8 cellular contexts compared by ENCODE assay signal in genomic region chr1:36401602-36402517, GRCh38. TPM values are rescaled to one million over a fixed set of nuclear protein-coding genes. Genes with fewer than 3 reads are reported as not detected.
DNase-seq lines count a peak whose midpoint lies in the region; ATAC-seq and TF ChIP-seq lines count a peak whose summit lies in the region.

No MANE protein-coding gene starts in this region.

- peak overlapping the region in 4 of 5 donors; percentile 0 to 56 (median 37) for H3K9ac ChIP-seq in subcutaneous abdominal adipose tissue (ENCODE audit: low read length in 5 of 5)

- H3K4me3 ChIP-seq in adrenal gland: peak overlapping the region in 1 of 4 donors; percentile 17
- H3K4me3 ChIP-seq in subcutaneous abdominal adipose tissue (ENCODE audit: low read depth in 1 of 5, low read length in 5 of 5): peak overlapping the region; percentile 50 to 64 (median 64)

- H3K27me3 ChIP-seq in adrenal gland: no peaks in the 10 kb centered on the region
- no peaks in the 10 kb centered on the region for H3K27me3 ChIP-seq in subcutaneous abdominal adipose tissue (ENCODE audit: control insufficient read depth in 5 of 5, insufficient read depth in 4 of 5, low read length in 5 of 5)

- H3K27ac ChIP-seq in adrenal gland (peak overlapping the region in 3 of 5 donors; percentile 48 to 87 (median 57)), subcutaneous abdominal adipose tissue (ENCODE audit: low read depth, low read length) (peak overlapping the region; percentile 30)

- CTCF ChIA-PET in activated CD8-positive, alpha-beta memory T cell treated with anti-CD3 and anti-CD28 coated beads, Interleukin-2, amount 10 ng/mL, durations not matched to agents 7 days and 5 days (lab: Charles Lee): interaction anchor here (1.4 to 2.4 kb wide), 3 partner anchors 10 to 252 kb away, joined by 4 to 11 read pairs (median 6); partner anchors contain the start of gene TRAPPC3

- H3K4me1 ChIP-seq in adrenal gland (replicated peaks in 1 of 2) (peaks cover 3 to 4% of the 10 kb centered on the region in 2 donors), subcutaneous abdominal adipose tissue (ENCODE audit: control insufficient read depth in 5 of 5, insufficient read depth in 5 of 5, low read length in 5 of 5) (peaks cover 0 to 27% (median 21%) of the 10 kb centered on the region in 5 donors)

- H3K4me1 Mint-ChIP-seq in activated CD8-positive, alpha-beta memory T cell treated with anti-CD3 and anti-CD28 coated beads, Interleukin-2, amount 10 ng/mL, durations not matched to agents 7 days and 5 days: peaks cover 35% of the 10 kb centered on the region

- 85 to 92% (median 89%) methylated on average over 4 to 12 of the region's 12 CpGs for WGBS in adrenal gland, 4 donors

- no peak for DNase-seq in activated CD8-positive, alpha-beta memory T cell treated with anti-CD3 and anti-CD28 coated beads, Interleukin-2, amount 10 ng/mL, durations not matched to agents 7 days and 5 days
- DNase-seq in activated CD8-positive, alpha-beta memory T cell treated with anti-CD3 and anti-CD28 coated beads, Interleukin-2, amount 50 U/mL, for 4 hours: no peak
- DNase-seq in adrenal gland: no peak
- peak; percentile 36 for DNase-seq in iPS-NIHi7 (ENCODE audit: extremely low spot score)
- no peak for DNase-seq in D341Med (ENCODE audit: low spot score)
- no peak for DNase-seq in DMS114 treated with DMSO at 0.1 percent for 48 hours (lab: John Stamatoyannopoulos, UW; ENCODE audit: unreplicated experiment)

- no peaks in the 10 kb centered on the region for H3K9me3 ChIP-seq in adrenal gland (replicated peaks in 1 of 3)
- H3K9me3 ChIP-seq in subcutaneous abdominal adipose tissue (ENCODE audit: control insufficient read depth in 5 of 5, low read length in 5 of 5): peaks cover 0 to 2% (median 0%) of the 10 kb centered on the region in 5 donors

- ATAC-seq in activated CD8-positive, alpha-beta memory T cell treated with anti-CD3 and anti-CD28 coated beads, Interleukin-2, amount 10 ng/mL, durations not matched to agents 7 days and 5 days: no peak
- no peak for ATAC-seq in GM21381 (IDR thresholded peaks at IDR 0.05; ENCODE audit: unreplicated experiment)

- intact Hi-C loops in adrenal gland (cut with DNase I): no loop called here

- no peak for TF ChIP-seq POLR2A in adrenal gland (IDR thresholded peaks at IDR 0.05)

- no peaks in the 10 kb centered on the region for H3K27me3 Mint-ChIP-seq in activated CD8-positive, alpha-beta memory T cell treated with anti-CD3 and anti-CD28 coated beads, Interleukin-2, amount 10 ng/mL, durations not matched to agents 7 days and 5 days

- peak overlapping the region; percentile 66 for H3K4me3 Mint-ChIP-seq in activated CD8-positive, alpha-beta memory T cell treated with anti-CD3 and anti-CD28 coated beads, Interleukin-2, amount 10 ng/mL, durations not matched to agents 7 days and 5 days

- TF ChIP-seq CTCF in adrenal gland (IDR thresholded peaks at IDR 0.05): no peak

- H3K36me3 ChIP-seq in adrenal gland (replicated peaks in 1 of 2): no peaks in the 10 kb centered on the region
- peaks cover 0 to under 1% (median 0%) of the 10 kb centered on the region in 5 donors for H3K36me3 ChIP-seq in subcutaneous abdominal adipose tissue (ENCODE audit: control insufficient read depth in 5 of 5, insufficient read depth in 5 of 5, low read length in 5 of 5)

- H3K27ac Mint-ChIP-seq in activated CD8-positive, alpha-beta memory T cell treated with anti-CD3 and anti-CD28 coated beads, Interleukin-2, amount 10 ng/mL, durations not matched to agents 7 days and 5 days: peak overlapping the region; percentile 83

- H3K9me3 Mint-ChIP-seq in activated CD8-positive, alpha-beta memory T cell treated with anti-CD3 and anti-CD28 coated beads, Interleukin-2, amount 10 ng/mL, durations not matched to agents 7 days and 5 days (ENCODE audit: low read depth): no peaks in the 10 kb centered on the region

- H3K36me3 Mint-ChIP-seq in activated CD8-positive, alpha-beta memory T cell treated with anti-CD3 and anti-CD28 coated beads, Interleukin-2, amount 10 ng/mL, durations not matched to agents 7 days and 5 days: peaks cover 4% of the 10 kb centered on the region

RNA-seq across cellular contexts. Expression of gene LSM10, which starts 4.2 kb away (rescaled TPM):
- 10 to 100 TPM; 48.9 to 63.8 TPM for total RNA-seq in activated CD8-positive, alpha-beta memory T cell treated with anti-CD3 and anti-CD28 coated beads, Interleukin-2, amount 10 ng/mL, durations not matched to agents 7 days and 5 days
- 10 to 100 TPM; 13.2 to 42.1 (median 34.9) TPM for total RNA-seq in adrenal gland
- 10 to 100 TPM; 33.5 to 48.7 (median 39.9) TPM for polyA plus RNA-seq in adrenal gland

RNA-seq across cellular contexts. Expression of gene STK40, which starts 16.1 kb away (rescaled TPM):
- 10 to 100 TPM; 67.0 to 73.2 TPM for total RNA-seq in activated CD8-positive, alpha-beta memory T cell treated with anti-CD3 and anti-CD28 coated beads, Interleukin-2, amount 10 ng/mL, durations not matched to agents 7 days and 5 days
- total RNA-seq in adrenal gland: 10 to 100 TPM; 23.7 to 31.2 (median 26.8) TPM
- 10 to 100 TPM in 2 of 3 donors, 1 to 10 TPM in 1; 9.8 to 20.4 (median 11.1) TPM for polyA plus RNA-seq in adrenal gland

RNA-seq across cellular contexts. Expression of gene OSCP1, which starts 48.4 kb away (rescaled TPM):
- total RNA-seq in activated CD8-positive, alpha-beta memory T cell treated with anti-CD3 and anti-CD28 coated beads, Interleukin-2, amount 10 ng/mL, durations not matched to agents 7 days and 5 days: 1 to 10 TPM in 1 of 2 experiments, under 1 TPM in 1; 0.85 to 1.3 TPM
- 10 to 100 TPM in 5 of 8 donors, 1 to 10 TPM in 3; 5.5 to 17.5 (median 10.7) TPM for total RNA-seq in adrenal gland
- 10 to 100 TPM; 11.1 to 20.5 (median 14.1) TPM for polyA plus RNA-seq in adrenal gland
